Comparison of ENCODE assay signal across 18 cellular contexts in genomic region chr22:18154821-18155390, GRCh38. TPM values are rescaled to one million over a fixed set of nuclear protein-coding genes. Genes with fewer than 3 reads are reported as not detected.
DNase-seq lines count a peak whose midpoint lies in the region; ATAC-seq, FAIRE-seq and TF ChIP-seq lines count a peak whose summit lies in the region.
"Had no signal": no experiment of that assay in that cellular context is flagged by ENCODE, and none has a peak within 500 bp of the region (broad histone marks: within the 10 kb centered on the region; RNA-seq: fewer than 3 reads in every experiment).

No MANE protein-coding gene starts in this region.

- H3K27me3 Mint-ChIP-seq in activated naive CD4-positive, alpha-beta T cell treated with anti-CD3 and anti-CD28 coated beads, Interleukin-2, amount 10 ng/mL, durations not matched to agents 7 days and 5 days, result no peaks in the 10 kb centered on the region
- no peaks in the 10 kb centered on the region for H3K27me3 Mint-ChIP-seq in activated naive CD4-positive, alpha-beta T cell treated with anti-CD3 and anti-CD28 coated beads for 36 hours (ENCODE audit: low read depth)
- no peaks in the 10 kb centered on the region for H3K27me3 Mint-ChIP-seq in naive thymus-derived CD4-positive, alpha-beta T cell
- H3K27me3 Mint-ChIP-seq: CD4-positive, alpha-beta memory T cell had no signal

- peaks cover 47% of the 10 kb centered on the region for H3K79me2 ChIP-seq in GM12878 (ENCODE audit: control insufficient read depth, insufficient read depth, low read length)

- in situ Hi-C loops in GM12878 (cut with MboI), result no loop called here

- no TSS peak for BruUV-seq in GM12878 (replicated peaks; lab: Mats Ljungman, UMichigan)

- H3K36me3 Mint-ChIP-seq in activated naive CD4-positive, alpha-beta T cell treated with anti-CD3 and anti-CD28 coated beads, Interleukin-2, amount 10 ng/mL, durations not matched to agents 7 days and 5 days, result peaks cover 32% of the 10 kb centered on the region
- H3K36me3 Mint-ChIP-seq in activated naive CD4-positive, alpha-beta T cell treated with anti-CD3 and anti-CD28 coated beads for 36 hours (ENCODE audit: low read depth), result no peaks in the 10 kb centered on the region
- H3K36me3 Mint-ChIP-seq in naive thymus-derived CD4-positive, alpha-beta T cell, result peaks cover 0 to 30% (median 0%) of the 10 kb centered on the region in 5 donors

- TF ChIP-seq EP300 in GM12878 (IDR thresholded peaks at IDR 0.05; ENCODE audit: borderline replicate concordance in 1 of 2, control insufficient read depth in 1 of 2, low read depth in 2 of 2, low read length in 2 of 2), result no peak

- H3K4me3 ChIP-seq in GM12878, result peak overlapping the region; percentile 12; the same call in 1 of the 2 replicates
- H3K4me3 ChIP-seq in naive thymus-derived CD4-positive, alpha-beta T cell (ENCODE audit: low read length), result no peak overlapping the region
- H3K4me3 ChIP-seq: PC-9 had no signal

- TF ChIP-seq RAD21 in GM12878 (IDR thresholded peaks at IDR 0.05; ENCODE audit: insufficient read depth, low read depth, low read length), result no peak

- no peak overlapping the region for H3K4me3 Mint-ChIP-seq in activated naive CD4-positive, alpha-beta T cell treated with anti-CD3 and anti-CD28 coated beads, Interleukin-2, amount 10 ng/mL, durations not matched to agents 7 days and 5 days
- no peak overlapping the region for H3K4me3 Mint-ChIP-seq in activated naive CD4-positive, alpha-beta T cell treated with anti-CD3 and anti-CD28 coated beads for 36 hours
- H3K4me3 Mint-ChIP-seq in naive thymus-derived CD4-positive, alpha-beta T cell, result peak overlapping the region in 1 of 10 donors; percentile 39
- H3K4me3 Mint-ChIP-seq: CD4-positive, alpha-beta memory T cell had no signal

- H3K4me1 Mint-ChIP-seq in activated naive CD4-positive, alpha-beta T cell treated with anti-CD3 and anti-CD28 coated beads, Interleukin-2, amount 10 ng/mL, durations not matched to agents 7 days and 5 days, result peaks cover 47% of the 10 kb centered on the region
- H3K4me1 Mint-ChIP-seq in activated naive CD4-positive, alpha-beta T cell treated with anti-CD3 and anti-CD28 coated beads for 36 hours (ENCODE audit: low read depth), result peaks cover 24% of the 10 kb centered on the region
- H3K4me1 Mint-ChIP-seq in naive thymus-derived CD4-positive, alpha-beta T cell, result peaks cover 17 to 53% (median 31%) of the 10 kb centered on the region in 7 donors

- H3K4me1 ChIP-seq in GM12878 (ENCODE audit: control insufficient read depth, insufficient read depth, low read length), result peaks cover 2% of the 10 kb centered on the region; the same call in 1 of the 2 replicates
- peaks cover 5 to 23% of the 10 kb centered on the region in 2 donors for H3K4me1 ChIP-seq in naive thymus-derived CD4-positive, alpha-beta T cell (ENCODE audit: control insufficient read depth in 2 of 2, insufficient read depth in 2 of 2, low read length in 2 of 2)
- H3K4me1 ChIP-seq: BE2C had no signal

- RAD21 ChIA-PET in GM12878 (lab: Charles Lee; ENCODE audit: unreplicated experiment), result no interaction called here

- FAIRE-seq in GM12878 (lab: Jason Lieb, UNC), result no peak
- FAIRE-seq: D721Med had no signal

- no peaks in the 10 kb centered on the region; the same call in 2 of the 3 replicates for H3K9me3 ChIP-seq in GM12878 (replicated peaks; ENCODE audit: control insufficient read depth, insufficient read depth, low read length)
- H3K9me3 ChIP-seq in naive thymus-derived CD4-positive, alpha-beta T cell (ENCODE audit: control insufficient read depth in 2 of 3, low read length in 3 of 3), result no peaks in the 10 kb centered on the region
- H3K9me3 ChIP-seq: BE2C had no signal

- peaks cover 5 to 23% of the 10 kb centered on the region in 2 experiments for H3K36me3 ChIP-seq in GM12878 (ENCODE audit: control insufficient read depth in 2 of 2, insufficient read depth in 2 of 2, low read length in 1 of 2)
- peaks cover 0 to 18% (median 0%) of the 10 kb centered on the region in 3 experiments for H3K36me3 ChIP-seq in naive thymus-derived CD4-positive, alpha-beta T cell (ENCODE audit: control insufficient read depth in 2 of 3, insufficient read depth in 3 of 3, low read length in 3 of 3)
- H3K36me3 ChIP-seq: BE2C had no signal

- H3K4me2 ChIP-seq in GM12878 (ENCODE audit: control insufficient read depth, insufficient read depth), result 0 out of 2 replicates have a peak overlapping the region, but pooled peaks have one; percentile 3
- H3K4me2 ChIP-seq: PC-9 had no signal

- no peaks in the 10 kb centered on the region; the same call in 1 of the 2 replicates for H4K20me1 ChIP-seq in GM12878 (ENCODE audit: control insufficient read depth, insufficient read depth)

- POLR2A ChIA-PET in GM12878 (lab: Charles Lee), result interaction anchor here (0.6 kb wide), 1 partner anchor 427 kb away, joined by 3 read pairs; no protein-coding TSS in a partner anchor
- POLR2A ChIA-PET in naive thymus-derived CD4-positive, alpha-beta T cell (lab: Charles Lee), result no interaction called here

- intact Hi-C loops in activated naive CD4-positive, alpha-beta T cell treated with anti-CD3 and anti-CD28 coated beads for 36 hours (cut with micrococcal nuclease), result loop anchor here (5.0 kb wide), 1 partner anchor 378 kb away; no protein-coding TSS in a partner anchor
- intact Hi-C loops in GM12878 (cut with micrococcal nuclease; ENCODE audit: unreplicated experiment), result no loop called here
- intact Hi-C loops in naive thymus-derived CD4-positive, alpha-beta T cell (cut with micrococcal nuclease), result loop anchor here in 1 of 2 donors (5.0 kb wide), 1 partner anchor 323 kb away; no protein-coding TSS in a partner anchor

- ATAC-seq in GM12878 (no peak), HG03095 (IDR thresholded peaks at IDR 0.05; ENCODE audit: unreplicated experiment) (no peak)
- ATAC-seq in naive thymus-derived CD4-positive, alpha-beta T cell, result no peak

- no peak overlapping the region for H3K9ac ChIP-seq in GM12878 (ENCODE audit: control insufficient read depth, insufficient read depth, low read length)

- no peak for TF ChIP-seq POLR2A in GM12878 (IDR thresholded peaks at IDR 0.05; ENCODE audit: low read depth, low read length)

- no peak for TF ChIP-seq CTCF in GM12878 (IDR thresholded peaks at IDR 0.05 in 2 of 3, conservative IDR thresholded peaks at IDR 0.05 in 1 of 3; ENCODE audit: control insufficient read depth in 2 of 3, extremely low read depth in 1 of 3, insufficient read depth in 1 of 3, low read depth in 3 of 3, low read length in 3 of 3)

- peak overlapping the region; percentile 33 for H3K27ac Mint-ChIP-seq in activated naive CD4-positive, alpha-beta T cell treated with anti-CD3 and anti-CD28 coated beads, Interleukin-2, amount 10 ng/mL, durations not matched to agents 7 days and 5 days
- H3K27ac Mint-ChIP-seq in activated naive CD4-positive, alpha-beta T cell treated with anti-CD3 and anti-CD28 coated beads for 36 hours, result no peak overlapping the region
- H3K27ac Mint-ChIP-seq in naive thymus-derived CD4-positive, alpha-beta T cell, result peak overlapping the region in 6 of 9 donors; percentile 32 to 79 (median 68)

- no peak overlapping the region for H2AFZ ChIP-seq in GM12878 (ENCODE audit: control insufficient read depth, low read depth, low read length)
- H2AFZ ChIP-seq: PC-9 had no signal

- no peak overlapping the region for H3K27ac ChIP-seq in GM12878 (ENCODE audit: control insufficient read depth, insufficient read depth)
- no peak overlapping the region for H3K27ac ChIP-seq in naive thymus-derived CD4-positive, alpha-beta T cell (ENCODE audit: low read depth, low read length)
- H3K27ac ChIP-seq: PC-9 had no signal

- SMC1A ChIA-PET in GM12878 (lab: Charles Lee; ENCODE audit: uncharacterized antibody, unreplicated experiment), result no interaction called here

- H3K27me3 ChIP-seq in GM12878 (replicated peaks in 1 of 2; ENCODE audit: control insufficient read depth in 2 of 2, insufficient read depth in 2 of 2, low read length in 1 of 2), result no peaks in the 10 kb centered on the region
- no peaks in the 10 kb centered on the region for H3K27me3 ChIP-seq in naive thymus-derived CD4-positive, alpha-beta T cell (ENCODE audit: control insufficient read depth in 2 of 2, insufficient read depth in 2 of 2, low read length in 2 of 2)

- H3K9me3 Mint-ChIP-seq in activated naive CD4-positive, alpha-beta T cell treated with anti-CD3 and anti-CD28 coated beads, Interleukin-2, amount 10 ng/mL, durations not matched to agents 7 days and 5 days, result no peaks in the 10 kb centered on the region
- H3K9me3 Mint-ChIP-seq in activated naive CD4-positive, alpha-beta T cell treated with anti-CD3 and anti-CD28 coated beads for 36 hours, result no peaks in the 10 kb centered on the region
- H3K9me3 Mint-ChIP-seq in naive thymus-derived CD4-positive, alpha-beta T cell, result no peaks in the 10 kb centered on the region
- H3K9me3 Mint-ChIP-seq: CD4-positive, alpha-beta memory T cell had no signal

- 87% methylated on average over 8 of the region's 8 CpGs for WGBS in GM12878 (ENCODE audit: insufficient coverage, insufficient replicate concordance, low lambda C conversion rate, missing lambda C conversion rate)

- CTCF ChIA-PET in activated naive CD4-positive, alpha-beta T cell treated with anti-CD3 and anti-CD28 coated beads, Interleukin-2, amount 10 ng/mL, durations not matched to agents 7 days and 5 days (lab: Charles Lee), result no interaction called here
- CTCF ChIA-PET in activated naive CD4-positive, alpha-beta T cell treated with anti-CD3 and anti-CD28 coated beads for 36 hours (lab: Charles Lee), result no interaction called here
- CTCF ChIA-PET in GM12878 (lab: Yijun Ruan, JAX), result interaction anchor here (2.3 kb wide), 1 partner anchor 78 kb away, joined by 9 read pairs; the partner anchor contains the start of gene PEX26
- CTCF ChIA-PET in naive thymus-derived CD4-positive, alpha-beta T cell (lab: Charles Lee), result no interaction called here

- DNase-seq in activated naive CD4-positive, alpha-beta T cell treated with anti-CD3 and anti-CD28 coated beads, Interleukin-2, amount 10 ng/mL, durations not matched to agents 7 days and 5 days, result no peak
- DNase-seq in activated naive CD4-positive, alpha-beta T cell treated with anti-CD3 and anti-CD28 coated beads for 36 hours, result no peak
- DNase-seq in LHCN-M2 (ENCODE audit: low read depth) (peak; percentile 87), GM12878 (ENCODE audit: low read depth, low spot score) (no peak), T-helper 9 cell (no peak), HPDE6-E6E7 (ENCODE audit: extremely low spot score) (no peak)
- no peak for DNase-seq in naive thymus-derived CD4-positive, alpha-beta T cell
- DNase-seq: BE2C; CD4-positive, alpha-beta memory T cell; DMS79 treated with DMSO at 0.1 percent for 48 hours; GDM1; NCI-H1930; NCI-H2171; NCI-H446 treated with DMSO at 0.1 percent for 48 hours; NCI-H774; PC-9 had no signal

RNA-seq across cellular contexts. Expression of gene USP18, which starts 4.9 kb away (rescaled TPM):
- total RNA-seq in activated naive CD4-positive, alpha-beta T cell treated with anti-CD3 and anti-CD28 coated beads for 36 hours, result 10 to 100 TPM; 13.4 to 13.9 TPM
- 4.4 and 7.7 TPM in 2 replicates for total RNA-seq in LHCN-M2 (2014; rRNA removed)
- polyA plus RNA-seq in LHCN-M2 (2012), result 3.6 TPM
- 9.9 and 10.7 TPM in 2 replicates for total RNA-seq in GM12878 (2013; cell fraction: nucleolus; rRNA removed)
- total RNA-seq in GM12878 (2014; rRNA removed), result 58.5 and 66.4 TPM in 2 replicates
- total RNA-seq in GM12878 (2014; rRNA removed; fragmentation: Illumina TruSeq; extraction: Trizol), result 39.8 and 43.0 TPM in 2 replicates
- 37.5 and 42.7 TPM in 2 replicates for total RNA-seq in GM12878 (2021)
- polyA plus RNA-seq in GM12878 (2011; ENCODE audit: low read depth), result 29.6 TPM
- polyA plus RNA-seq in GM12878 (2011; rRNA removed), result 83.5 and 84.7 TPM in 2 replicates
- 76.9 and 77.8 TPM in 2 replicates for polyA plus RNA-seq in GM12878 (2011; cell fraction: cytosol; rRNA removed)
- polyA plus RNA-seq in GM12878 (2011; cell fraction: nucleus; rRNA removed), result 54.3 and 59.3 TPM in 2 replicates
- polyA plus RNA-seq in GM12878 (2012), result 29.4 and 36.3 TPM in 2 replicates
- 42.3 and 44.7 TPM in 2 replicates for polyA plus RNA-seq in GM12878 (2014; fragmentation: Illumina TruSeq; extraction: Trizol)
- 10 to 100 TPM; 53.0 to 65.7 TPM for polyA plus RNA-seq in GM12878 (2014; fragmentation: Nextera tagmentation; extraction: Ambion mirVana)
- 53.0 and 65.8 TPM in 2 replicates for polyA plus RNA-seq in GM12878 (2014; rRNA removed)
- polyA plus RNA-seq in GM12878 (2016; fragmentation: Nextera tagmentation; extraction: Ambion mirVana), result 10 to 100 TPM; 60.6 to 66.8 TPM
- polyA minus RNA-seq in GM12878 (2011; rRNA and poly(A)+ RNA removed), result 55.4 and 67.0 TPM in 2 replicates
- 17.2 and 18.8 TPM in 2 replicates for polyA minus RNA-seq in GM12878 (2011; cell fraction: cytosol; rRNA and poly(A)+ RNA removed)
- 8.5 and 12.8 TPM in 2 replicates for polyA minus RNA-seq in GM12878 (2011; cell fraction: nucleus; rRNA and poly(A)+ RNA removed)
- 10 to 100 TPM in 1 of 5 experiments, 1 to 10 TPM in 4; 2.1 to 52.9 (median 2.9) TPM for total RNA-seq in naive thymus-derived CD4-positive, alpha-beta T cell
- polyA plus RNA-seq in naive thymus-derived CD4-positive, alpha-beta T cell, result 1 to 10 TPM; 7.1 to 9.9 TPM

RNA-seq across cellular contexts. Expression of gene TUBA8, which starts 44.3 kb away (rescaled TPM):
- under 1 TPM in 1 of 2 experiments, not detected in 1; 0.25 TPM for total RNA-seq in activated naive CD4-positive, alpha-beta T cell treated with anti-CD3 and anti-CD28 coated beads for 36 hours
- total RNA-seq in LHCN-M2 (2014; rRNA removed) (0.26 and 0.46 TPM in 2 replicates), GM12878 (2014; rRNA removed) (20.9 and 24.1 TPM in 2 replicates), GM12878 (2014; rRNA removed; fragmentation: Illumina TruSeq; extraction: Trizol) (11.9 and 14.7 TPM in 2 replicates), GM12878 (2021) (21.0 and 21.1 TPM in 2 replicates)
- 0.47 TPM for polyA plus RNA-seq in LHCN-M2 (2012)
- total RNA-seq in GM12878 (2013; cell fraction: nucleolus; rRNA removed), result 7.2 and 8.4 TPM in 2 replicates
- polyA plus RNA-seq in GM12878 (2011; ENCODE audit: low read depth), result 7.9 TPM
- polyA plus RNA-seq in GM12878 (2011; rRNA removed) (4.1 and 7.0 TPM in 2 replicates), GM12878 (2014; fragmentation: Illumina TruSeq; extraction: Trizol) (13.1 and 23.7 TPM in 2 replicates), GM12878 (2014; fragmentation: Nextera tagmentation; extraction: Ambion mirVana) (1 to 10 TPM; 2.2 to 5.5 TPM), GM12878 (2014; rRNA removed) (25.5 and 26.0 TPM in 2 replicates), GM12878 (2016; fragmentation: Nextera tagmentation; extraction: Ambion mirVana) (10 to 100 TPM; 27.3 to 30.3 TPM)
- 11.6 and 12.3 TPM in 2 replicates for polyA plus RNA-seq in GM12878 (2011; cell fraction: cytosol; rRNA removed)
- polyA plus RNA-seq in GM12878 (2011; cell fraction: nucleus; rRNA removed), result 6.2 and 6.5 TPM in 2 replicates
- 8.5 and 13.0 TPM in 2 replicates for polyA plus RNA-seq in GM12878 (2012)
- 4.2 and 7.4 TPM in 2 replicates for polyA minus RNA-seq in GM12878 (2011; rRNA and poly(A)+ RNA removed)
- 1.4 and 1.6 TPM in 2 replicates for polyA minus RNA-seq in GM12878 (2011; cell fraction: cytosol; rRNA and poly(A)+ RNA removed)
- 0.48 and 1.4 TPM in 2 replicates for polyA minus RNA-seq in GM12878 (2011; cell fraction: nucleus; rRNA and poly(A)+ RNA removed)
- 1 to 10 TPM; 1.6 to 3.5 (median 3.2) TPM for total RNA-seq in naive thymus-derived CD4-positive, alpha-beta T cell
- polyA plus RNA-seq in naive thymus-derived CD4-positive, alpha-beta T cell, result under 1 TPM; 0.33 to 0.39 TPM
